Comparison of ENCODE assay signal across 8 cellular contexts in the genomic region with DNA sequence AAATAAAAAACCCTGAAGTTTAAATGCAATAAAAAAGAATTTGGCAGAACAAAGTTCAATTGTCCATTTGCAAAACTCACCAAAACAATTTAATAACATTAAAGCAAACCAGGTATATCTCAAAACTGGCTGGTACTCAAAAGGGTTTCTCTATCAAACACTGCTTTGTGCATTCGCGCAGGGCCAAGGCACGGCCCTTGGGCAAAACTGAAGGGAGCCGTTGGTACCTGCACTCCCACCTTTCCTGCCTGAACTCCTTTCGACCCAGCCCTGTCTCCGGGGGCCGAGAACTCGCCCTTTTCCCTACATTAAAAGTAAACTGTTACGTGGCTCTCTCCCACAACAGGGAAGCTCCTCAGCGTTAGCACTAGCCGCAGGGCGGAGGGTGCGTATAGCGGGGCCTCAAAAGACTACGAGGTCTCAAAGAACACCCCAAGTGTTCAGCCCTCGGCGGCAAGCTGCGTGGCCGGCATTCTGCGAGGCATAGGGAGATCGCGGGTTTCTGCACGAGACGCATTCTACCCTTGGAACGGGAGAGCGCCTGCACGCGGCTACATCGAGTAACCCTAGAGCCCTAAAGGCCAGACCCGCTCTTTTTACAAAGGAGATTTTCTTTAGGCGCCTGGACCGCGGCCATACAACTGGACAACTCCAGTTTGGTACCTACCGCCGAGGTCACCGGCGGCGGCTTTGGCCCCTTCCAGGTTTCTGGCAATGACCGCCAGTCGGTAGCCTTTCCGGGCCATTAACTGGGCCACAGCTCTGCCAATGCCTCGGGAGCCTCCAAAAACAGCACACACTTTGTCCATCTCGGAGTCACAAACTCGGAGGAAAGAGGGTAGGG. TPM values are rescaled to one million over a fixed set of nuclear protein-coding genes. Genes with fewer than 3 reads are reported as not detected.
DNase-seq lines count a peak whose midpoint lies in the region; ATAC-seq and TF ChIP-seq lines count a peak whose summit lies in the region.

No MANE protein-coding gene starts in this region.

- intact Hi-C loops in sciatic nerve (cut with DNase I), result no loop called here

- ATAC-seq in GM21825 (IDR thresholded peaks at IDR 0.05; ENCODE audit: unreplicated experiment) (peak; percentile 38), sciatic nerve (peak; percentile 79)

- H3K9me3 ChIP-seq in iPS DF 6.9 (ENCODE audit: control insufficient read depth, insufficient read depth, low read length), result no peaks in the 10 kb centered on the region

- WGBS in iPS DF 6.9 (ENCODE audit: insufficient coverage, insufficient read length), result no CpG with 5 or more reads among the region's 44 CpGs

- peak; percentile 36 for TF ChIP-seq CTCF in LNCAP (IDR thresholded peaks at IDR 0.05)

- no peaks in the 10 kb centered on the region for H3K4me1 ChIP-seq in iPS DF 6.9 (ENCODE audit: control insufficient read depth, insufficient read depth, low read length)

- H3K4me3 ChIP-seq in iPS DF 6.9 (ENCODE audit: low read length), result peak overlapping the region; percentile 66; the same call in 1 of the 2 replicates

- no peak overlapping the region for H3K27ac ChIP-seq in iPS DF 6.9 (ENCODE audit: low read length)

- H3K36me3 ChIP-seq in iPS DF 6.9 (ENCODE audit: control insufficient read depth, insufficient read depth, low read length), result no peaks in the 10 kb centered on the region

- peak; percentile 66 for DNase-seq in EL
- DNase-seq in T-helper 1 cell, result peak; percentile 15 to 68 (median 38)
- DNase-seq in anterior cingulate cortex (lab: John Stamatoyannopoulos, UW), result peak in 56 of 58 donors; percentile 2 to 86 (median 60)
- DNase-seq in iPS DF 6.9 (ENCODE audit: low read depth, low spot score), result no peak
- peak; percentile 81 for DNase-seq in sciatic nerve (ENCODE audit: low spot score)
- DNase-seq in epidermal melanocyte (ENCODE audit: insufficient read length, low spot score), result no peak

- H3K27me3 ChIP-seq in iPS DF 6.9 (ENCODE audit: control insufficient read depth, insufficient read depth, low read length), result no peaks in the 10 kb centered on the region

RNA-seq across cellular contexts. Expression of gene CBR4, which starts 0.6 kb away (rescaled TPM):
- 24.8 TPM for total RNA-seq in sciatic nerve

Comparison
In these comparisons a context has a peak if more than half of its experiments do, and no peak if none do; other contexts are left out.
1. DNase-seq: peak in EL (single experiment), T-helper 1 cell (5 of 5), anterior cingulate cortex (56 of 58) and sciatic nerve (single experiment); none in iPS DF 6.9 (single experiment) and epidermal melanocyte (single experiment).